In genomic region chr2:54639609-54640008, GRCh38 we compare ENCODE assay signal across 16 cellular contexts.
DNase-seq lines count a peak whose midpoint lies in the region; ATAC-seq, FAIRE-seq and TF ChIP-seq lines count a peak whose summit lies in the region.
"Had no signal": no experiment of that assay in that cellular context is flagged by ENCODE, and none has a peak within 500 bp of the region (broad histone marks: within the 10 kb centered on the region; RNA-seq: fewer than 3 reads in every experiment).

No MANE protein-coding gene starts in this region.

- H3K36me3 ChIP-seq in GM23248 (ENCODE audit: low read depth) (peaks cover 40% of the 10 kb centered on the region), adrenal gland (replicated peaks in 1 of 2) (peaks cover 0 to 59% of the 10 kb centered on the region in 2 donors), aorta (ENCODE audit: control insufficient read depth in 1 of 2, insufficient read depth in 2 of 2, low read length in 1 of 2) (peaks cover 3 to 6% of the 10 kb centered on the region in 2 donors)

- TF ChIP-seq EP300 in A549 (IDR thresholded peaks at IDR 0.05), result no peak

- H4K20me1 ChIP-seq in GM23248 (ENCODE audit: insufficient read depth), result no peaks in the 10 kb centered on the region

- no peak for TF ChIP-seq RAD21 in A549 (conservative IDR thresholded peaks at IDR 0.05 in 1 of 2, IDR thresholded peaks at IDR 0.05 in 1 of 2)

- TF ChIP-seq CTCF in A549 (IDR thresholded peaks at IDR 0.05) (no peak), adrenal gland (IDR thresholded peaks at IDR 0.05) (no peak)

- peaks cover 19% of the 10 kb centered on the region for H3F3A ChIP-seq in GM23248 (ENCODE audit: insufficient read depth)

- no peak overlapping the region for H2AFZ ChIP-seq in GM23248

- H3K9me3 ChIP-seq in A549, result no peaks in the 10 kb centered on the region
- no peaks in the 10 kb centered on the region for H3K9me3 ChIP-seq in GM23248 (ENCODE audit: low read depth)
- H3K9me3 ChIP-seq in adrenal gland (replicated peaks in 1 of 3), result no peaks in the 10 kb centered on the region
- H3K9me3 ChIP-seq in aorta (ENCODE audit: control insufficient read depth, low read length), result no peaks in the 10 kb centered on the region
- H3K9me3 ChIP-seq: BLaER1 treated with 17β-estradiol and CSF1 and Interleukin-3, amounts not matched to agents 10 nM and 100 nM had no signal

- H3K4me2 ChIP-seq in A549 (no peak overlapping the region), GM23248 (ENCODE audit: unreplicated experiment) (no peak overlapping the region)
- H3K4me2 ChIP-seq: KMS-11 had no signal

- in situ Hi-C loops in GM23248 (cut with MboI), result no loop called here

- no peak overlapping the region for H3K4me3 ChIP-seq in A549
- H3K4me3 ChIP-seq in GM23248, result no peak overlapping the region
- no peak overlapping the region for H3K4me3 ChIP-seq in adrenal gland
- H3K4me3 ChIP-seq in aorta (ENCODE audit: low read length in 2 of 2), result no peak overlapping the region
- H3K4me3 ChIP-seq: BLaER1 treated with 17β-estradiol and CSF1 and Interleukin-3, amounts not matched to agents 10 nM and 100 nM had no signal

- H3K9ac ChIP-seq in GM23248, result no peak overlapping the region
- H3K9ac ChIP-seq: BLaER1 treated with 17β-estradiol and CSF1 and Interleukin-3, amounts not matched to agents 10 nM and 100 nM; KMS-11 had no signal

- no peaks in the 10 kb centered on the region for H3K9me2 ChIP-seq in GM23248 (ENCODE audit: insufficient read depth)

- ATAC-seq in A549 (peak in 1 of 2 experiments; percentile 5; a peak in 1 of 6 replicates), aorta (ENCODE audit: low FRiP score) (no peak), HG02759 (IDR thresholded peaks at IDR 0.05; ENCODE audit: unreplicated experiment) (no peak)
- ATAC-seq: activated CD4-positive, CD25-positive, alpha-beta regulatory T cell treated with anti-CD3 and anti-CD28 coated beads, Interleukin-2, amount 50 U/mL, for 24 hours; Panc1 had no signal

- DNase-seq in A549 (ENCODE audit: low read depth in 1 of 2, low spot score in 1 of 2) (peak in 1 of 2 experiments; percentile 31), GM23248 (peak; percentile 46), adrenal gland (peak in 1 of 7 donors; percentile 67), kidney glomerular epithelial cell (lab: John Stamatoyannopoulos, UW) (peak; percentile 34), aorta (no peak), H54 (ENCODE audit: insufficient read length, low spot score) (no peak), DMS79 treated with DMSO at 0.1 percent for 48 hours (lab: John Stamatoyannopoulos, UW) (no peak)
- DNase-seq: H9, head of caudate nucleus, midbrain, trophoblast cell had no signal

- peaks cover 54% of the 10 kb centered on the region for H3K4me1 ChIP-seq in A549
- H3K4me1 ChIP-seq in GM23248 (ENCODE audit: insufficient read depth), result peaks cover 15% of the 10 kb centered on the region
- H3K4me1 ChIP-seq in adrenal gland (replicated peaks in 1 of 2), result peaks cover 53 to 86% of the 10 kb centered on the region in 2 donors
- peaks cover 2 to 4% of the 10 kb centered on the region in 2 donors for H3K4me1 ChIP-seq in aorta (ENCODE audit: control insufficient read depth in 1 of 2, insufficient read depth in 2 of 2, low read length in 2 of 2)

- H3K27ac ChIP-seq in A549 (peak overlapping the region; percentile 13 to 44; a peak in 4 of 6 replicates), GM23248 (no peak overlapping the region), adrenal gland (peak overlapping the region; percentile 55 to 88 (median 79)), aorta (ENCODE audit: low read depth in 1 of 2, low read length in 2 of 2) (no peak overlapping the region)
- H3K27ac ChIP-seq: KMS-11 had no signal

- TF ChIP-seq POLR2A in A549 (IDR thresholded peaks at IDR 0.05; ENCODE audit: low read length) (no peak), adrenal gland (IDR thresholded peaks at IDR 0.05) (no peak), H54 (IDR thresholded peaks at IDR 0.05; ENCODE audit: low read depth, low read length) (no peak)

- CTCF ChIA-PET in A549 (lab: Yijun Ruan, JAX), result interaction anchor here (1.1 to 1.7 kb wide), 3 partner anchors 9 to 116 kb away, joined by 3 read pairs; no protein-coding TSS in a partner anchor

- H3K27me3 ChIP-seq in GM23248 (replicated peaks; ENCODE audit: insufficient read depth) (no peaks in the 10 kb centered on the region), adrenal gland (no peaks in the 10 kb centered on the region), aorta (ENCODE audit: control insufficient read depth in 1 of 2, insufficient read depth in 2 of 2, low read length in 1 of 2) (no peaks in the 10 kb centered on the region)
- H3K27me3 ChIP-seq: BLaER1 treated with 17β-estradiol and CSF1 and Interleukin-3, amounts not matched to agents 10 nM and 100 nM had no signal

- POLR2A ChIA-PET in A549 (lab: Yijun Ruan, JAX), result no interaction called here

- no peak for FAIRE-seq in A549 (lab: Jason Lieb, UNC)
- FAIRE-seq in H54 (lab: Jason Lieb, UNC), result no peak

- intact Hi-C loops in adrenal gland (cut with DNase I) (no loop called here), aorta (cut with DNase I) (loop anchor here in 1 of 2 donors (5.0 kb wide), 1 partner anchor 478 kb away; no protein-coding TSS in a partner anchor)

- WGBS in A549 (ENCODE audit: missing lambda C conversion rate), result 87% methylated on average over 4 of the region's 4 CpGs
- 91 to 98% methylated on average over 4 of the region's 4 CpGs for WGBS in GM23248 (ENCODE audit: low coverage in 1 of 2, low lambda C conversion rate in 2 of 2, missing lambda C conversion rate in 2 of 2), 2 experiments
- WGBS in adrenal gland, 4 donors, result 56 to 65% (median 63%) methylated on average over 3 to 4 of the region's 4 CpGs
- 92 to 95% methylated on average over 4 of the region's 4 CpGs for WGBS in aorta, 2 donors

- H3K79me2 ChIP-seq in GM23248 (ENCODE audit: insufficient read depth), result 0 out of 2 replicates have a peak, but pooled peaks cover 11% of the 10 kb centered on the region

TF ChIP-seq in A549, 52 proteins besides CTCF, POLR2A, EP300 and RAD21:
- no peak for TF ChIP-seq HOXA7 (CRISPR knock-in tag; IDR thresholded peaks at IDR 0.05)
- no peak for TF ChIP-seq RFX5 (IDR thresholded peaks at IDR 0.05)
- TF ChIP-seq EHF (CRISPR knock-in tag; IDR thresholded peaks at IDR 0.05), result no peak
- TF ChIP-seq ESRRA (IDR thresholded peaks at IDR 0.05; ENCODE audit: borderline replicate concordance, low read length), result no peak
- TF ChIP-seq SMC3 (IDR thresholded peaks at IDR 0.05), result no peak
- TF ChIP-seq FOSL2 (IDR thresholded peaks at IDR 0.05), result no peak
- no peak for TF ChIP-seq FOSL2 (CRISPR knock-in tag; IDR thresholded peaks at IDR 0.05)
- TF ChIP-seq CHD4 (IDR thresholded peaks at IDR 0.05; ENCODE audit: borderline replicate concordance), result no peak
- TF ChIP-seq MAX (IDR thresholded peaks at IDR 0.05), result no peak
- TF ChIP-seq KDM5A (IDR thresholded peaks at IDR 0.05), result no peak
- no peak for TF ChIP-seq RCOR1 (IDR thresholded peaks at IDR 0.05; ENCODE audit: low read depth, low read length)
- TF ChIP-seq CEBPB (IDR thresholded peaks at IDR 0.05), result no peak
- no peak for TF ChIP-seq JUNB (IDR thresholded peaks at IDR 0.05)
- TF ChIP-seq HEYL (CRISPR knock-in tag; IDR thresholded peaks at IDR 0.05), result no peak
- no peak for TF ChIP-seq MAZ (IDR thresholded peaks at IDR 0.05; ENCODE audit: borderline replicate concordance, low read depth, low read length)
- TF ChIP-seq REST (IDR thresholded peaks at IDR 0.05), result no peak
- TF ChIP-seq HOXB13 (CRISPR knock-in tag; IDR thresholded peaks at IDR 0.05; ENCODE audit: low read depth), result no peak
- TF ChIP-seq NR3C1 (IDR thresholded peaks at IDR 0.05), result no peak
- TF ChIP-seq MYC (IDR thresholded peaks at IDR 0.05; ENCODE audit: borderline replicate concordance, low read length), result no peak

Comparison
In these comparisons a context has a peak if more than half of its experiments do, and no peak if none do; other contexts are left out.
1. DNase-seq: peak in GM23248 (single experiment) and kidney glomerular epithelial cell (single experiment); none in aorta (0 of 2), H54 (single experiment) and DMS79 treated with DMSO at 0.1 percent for 48 hours (single experiment).
2. H3K27ac ChIP-seq: peak in A549 (2 of 2) and adrenal gland (5 of 5); none in GM23248 (single experiment) and aorta (0 of 2).